In genomic region chr17:67365762-67366192, GRCh38 we compare ENCODE assay signal across 8 cellular contexts. TPM values are rescaled to one million over a fixed set of nuclear protein-coding genes. Genes with fewer than 3 reads are reported as not detected.
A peak's percentile ranks its signal among the peaks of the same experiment; 100 is the strongest.
DNase-seq lines count a peak whose midpoint lies in the region; ATAC-seq, FAIRE-seq and TF ChIP-seq lines count a peak whose summit lies in the region.

No MANE protein-coding gene starts in this region.

- ATAC-seq in HG03457 (IDR thresholded peaks at IDR 0.05; ENCODE audit: unreplicated experiment) (peak; percentile 15), pancreas (peak; percentile 14 to 44 (median 22)), HG03442 (IDR thresholded peaks at IDR 0.05; ENCODE audit: unreplicated experiment) (no peak)

- H3K4me3 ChIP-seq in fibroblast of the aortic adventitia (ENCODE audit: low read depth, low read length) (peak overlapping the region; percentile 99), pancreas (peak overlapping the region; percentile 56 to 95 (median 91))

- 0 to 1% methylated on average over 11 of the region's 11 CpGs for WGBS in pancreas, 2 donors

- no peaks in the 10 kb centered on the region for H3K36me3 ChIP-seq in pancreas

- no peaks in the 10 kb centered on the region for H3K9me3 ChIP-seq in pancreas

- peaks cover 11 to 29% (median 18%) of the 10 kb centered on the region in 3 donors for H3K4me1 ChIP-seq in pancreas

- peak overlapping the region; percentile 78 to 87 (median 84) for H3K27ac ChIP-seq in pancreas

- DNase-seq in activated CD4-positive, alpha-beta T cell treated with anti-CD3 and anti-CD28 coated beads for 48 hours: peak; percentile 43
- no peak for DNase-seq in activated CD4-positive, alpha-beta T cell treated with anti-CD3 and anti-CD28 coated beads, Interleukin-2, amount 50 U/mL, for 1 hour
- DNase-seq in activated CD4-positive, CD25-positive, alpha-beta regulatory T cell treated with anti-CD3 and anti-CD28 coated beads, Interleukin-2, amount 50 U/mL, for 72 hours: peak; percentile 30
- peak; percentile 70 for DNase-seq in fibroblast of the aortic adventitia (ENCODE audit: low read depth)
- peak in 1 of 6 donors; percentile 31 for DNase-seq in pancreas
- DNase-seq in COLO668 (lab: John Stamatoyannopoulos, UW; ENCODE audit: unreplicated experiment): no peak

- intact Hi-C loops in pancreas (cut with DNase I): no loop called here

- no peaks in the 10 kb centered on the region for H3K27me3 ChIP-seq in pancreas

- TF ChIP-seq CTCF in fibroblast of the aortic adventitia (IDR thresholded peaks at IDR 0.05; ENCODE audit: insufficient read depth, low read length) (no peak), pancreas (IDR thresholded peaks at IDR 0.05) (no peak)

- FAIRE-seq in pancreas (lab: Jason Lieb, UNC): no peak

RNA-seq across cellular contexts. Expression of gene PSMD12, which starts 0.6 kb away (rescaled TPM):
- total RNA-seq in fibroblast of the aortic adventitia (ENCODE audit: low replicate concordance) (19.1 and 35.2 TPM in 2 replicates), pancreas (10 to 100 TPM; 18.2 to 27.6 (median 23.8) TPM)
- polyA plus RNA-seq in pancreas: 10 to 100 TPM; 10.5 to 17.7 TPM

RNA-seq across cellular contexts. Expression of gene PITPNC1, which starts 11.3 kb away (rescaled TPM):
- total RNA-seq in fibroblast of the aortic adventitia (ENCODE audit: low replicate concordance) (2.5 and 25.7 TPM in 2 replicates), pancreas (10 to 100 TPM; 21.6 to 28.8 (median 25.3) TPM)
- 10 to 100 TPM in 1 of 2 donors, 1 to 10 TPM in 1; 9.5 to 16.7 TPM for polyA plus RNA-seq in pancreas

Comparison
In these comparisons a context has a peak if more than half of its experiments do, and no peak if none do; other contexts are left out.
1. DNase-seq: peak in activated CD4-positive, alpha-beta T cell treated with anti-CD3 and anti-CD28 coated beads for 48 hours (single experiment), activated CD4-positive, CD25-positive, alpha-beta regulatory T cell treated with anti-CD3 and anti-CD28 coated beads, Interleukin-2, amount 50 U/mL, for 72 hours (single experiment) and fibroblast of the aortic adventitia (single experiment); none in activated CD4-positive, alpha-beta T cell treated with anti-CD3 and anti-CD28 coated beads, Interleukin-2, amount 50 U/mL, for 1 hour (single experiment) and COLO668 (single experiment).